ENCODE assay signal across 19 cellular contexts in the genomic region with DNA sequence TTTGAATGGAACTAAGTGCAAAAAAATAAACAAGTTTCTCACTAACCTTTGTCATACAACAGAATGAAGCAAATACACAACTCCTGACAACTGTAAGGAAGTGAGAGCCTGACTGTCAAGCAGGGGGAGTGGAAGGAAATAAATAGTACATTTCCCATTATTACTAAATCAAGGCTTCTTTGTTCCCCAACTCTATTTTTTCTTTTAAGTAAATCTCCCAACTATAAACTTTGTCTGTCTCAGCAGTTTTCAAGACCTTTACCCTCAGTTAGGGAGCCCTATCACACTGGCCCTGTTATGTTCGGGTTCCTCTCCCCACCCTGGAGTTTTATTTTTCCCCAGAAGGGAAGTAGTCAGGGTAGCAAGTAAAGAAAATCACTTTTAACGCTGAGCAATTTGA.
"Had no signal": no experiment of that assay in that cellular context is flagged by ENCODE, and none has a peak within 500 bp of the region (broad histone marks: within the 10 kb centered on the region; RNA-seq: fewer than 3 reads in every experiment).

No MANE protein-coding gene starts in this region.

- H3K27me3 Mint-ChIP-seq: activated B cell treated with CpG ODN at 0.5 μM for 24 hours had no signal

- DNase-seq: activated B cell treated with CpG ODN at 0.5 μM for 24 hours; activated CD4-positive, alpha-beta T cell treated with anti-CD3 and anti-CD28 coated beads, Interleukin-2, amount 10 ng/mL, durations not matched to agents 7 days and 5 days; activated naive CD4-positive, alpha-beta T cell treated with anti-CD3 and anti-CD28 coated beads, Interleukin-2, amount 10 ng/mL, durations not matched to agents 7 days and 5 days; adrenal gland; colonic mucosa; effector CD4-positive, alpha-beta T cell; foreskin melanocyte; heart right ventricle; islet precursor cell; posterior cingulate gyrus; spleen; stimulated activated naive CD4-positive, alpha-beta T cell; substantia nigra; T-helper 17 cell; trophoblast cell had no signal

- H3K27ac Mint-ChIP-seq: activated B cell treated with CpG ODN at 0.5 μM for 24 hours; activated CD4-positive, alpha-beta T cell treated with anti-CD3 and anti-CD28 coated beads, Interleukin-2, amount 10 ng/mL, durations not matched to agents 7 days and 5 days; activated naive CD4-positive, alpha-beta T cell treated with anti-CD3 and anti-CD28 coated beads, Interleukin-2, amount 10 ng/mL, durations not matched to agents 7 days and 5 days; activated T-helper 2 cell treated with anti-CD3 and anti-CD28 coated beads, Interferon-gamma antibody, Interleukin-2, Interleukin-4, amounts not matched to agents 10 μg/mL and 5 μg/mL and 100 μg/mL, durations not matched to agents 14 hours and 24 hours and 36 hours; T-helper 17 cell had no signal

- H3K4me3 ChIP-seq: adrenal gland, colonic mucosa, heart right ventricle, right atrium auricular region, spleen had no signal

- H3K4me1 Mint-ChIP-seq: activated B cell treated with CpG ODN at 0.5 μM for 24 hours; activated CD4-positive, alpha-beta T cell treated with anti-CD3 and anti-CD28 coated beads, Interleukin-2, amount 10 ng/mL, durations not matched to agents 7 days and 5 days; activated naive CD4-positive, alpha-beta T cell treated with anti-CD3 and anti-CD28 coated beads, Interleukin-2, amount 10 ng/mL, durations not matched to agents 7 days and 5 days; T-helper 17 cell had no signal

- ATAC-seq: heart right ventricle, T-helper 17 cell had no signal

- H3K27me3 ChIP-seq: adrenal gland, colonic mucosa, heart right ventricle, neutrophil, right atrium auricular region, spleen had no signal

- FAIRE-seq: TTC549 had no signal

- H3K9me3 Mint-ChIP-seq: activated B cell treated with CpG ODN at 0.5 μM for 24 hours; activated CD4-positive, alpha-beta T cell treated with anti-CD3 and anti-CD28 coated beads, Interleukin-2, amount 10 ng/mL, durations not matched to agents 7 days and 5 days; activated naive CD4-positive, alpha-beta T cell treated with anti-CD3 and anti-CD28 coated beads, Interleukin-2, amount 10 ng/mL, durations not matched to agents 7 days and 5 days; activated T-helper 2 cell treated with anti-CD3 and anti-CD28 coated beads, Interferon-gamma antibody, Interleukin-2, Interleukin-4, amounts not matched to agents 10 μg/mL and 5 μg/mL and 100 μg/mL, durations not matched to agents 14 hours and 24 hours and 36 hours had no signal

- H3K4me3 Mint-ChIP-seq: activated B cell treated with CpG ODN at 0.5 μM for 24 hours; activated CD4-positive, alpha-beta T cell treated with anti-CD3 and anti-CD28 coated beads, Interleukin-2, amount 10 ng/mL, durations not matched to agents 7 days and 5 days; activated naive CD4-positive, alpha-beta T cell treated with anti-CD3 and anti-CD28 coated beads, Interleukin-2, amount 10 ng/mL, durations not matched to agents 7 days and 5 days; T-helper 17 cell had no signal

- H3K36me3 ChIP-seq: adrenal gland, colonic mucosa, heart right ventricle, neutrophil, right atrium auricular region, spleen had no signal

- H3K36me3 Mint-ChIP-seq: activated naive CD4-positive, alpha-beta T cell treated with anti-CD3 and anti-CD28 coated beads, Interleukin-2, amount 10 ng/mL, durations not matched to agents 7 days and 5 days had no signal

- H3K4me1 ChIP-seq: adrenal gland, colonic mucosa, right atrium auricular region, spleen had no signal

- H3K9me3 ChIP-seq: adrenal gland, colonic mucosa, neutrophil, right atrium auricular region had no signal

- H3K27ac ChIP-seq: adrenal gland, colonic mucosa, heart right ventricle, neutrophil, right atrium auricular region had no signal
